ENCODE assay signal across 16 cellular contexts in genomic region chr10:84510121-84510520, GRCh38.
DNase-seq lines count a peak whose midpoint lies in the region; ATAC-seq and TF ChIP-seq lines count a peak whose summit lies in the region.
"Had no signal": no experiment of that assay in that cellular context is flagged by ENCODE, and none has a peak within 500 bp of the region (broad histone marks: within the 10 kb centered on the region; RNA-seq: fewer than 3 reads in every experiment).

No MANE protein-coding gene starts in this region.

- H3K4me3 ChIP-seq in CD8-positive, alpha-beta T cell (ENCODE audit: low read depth, low read length) = no peak overlapping the region
- H3K4me3 ChIP-seq in mesendoderm (ENCODE audit: low read length) = no peak overlapping the region
- H3K4me3 ChIP-seq: BLaER1, gastroesophageal sphincter, K562 had no signal

- H3K9me3 Mint-ChIP-seq in CD8-positive, alpha-beta T cell = no peaks in the 10 kb centered on the region
- H3K9me3 Mint-ChIP-seq: activated naive CD4-positive, alpha-beta T cell treated with anti-CD3 and anti-CD28 coated beads, Interleukin-2, amount 50 U/mL, for 24 hours; naive B cell; stimulated activated naive CD8-positive, alpha-beta T cell treated with anti-CD3 and anti-CD28 coated beads, Interleukin-15, amount 100 ng/mL, for 72 hours had no signal

- H3K4ac ChIP-seq in mesendoderm (ENCODE audit: low read depth, low read length) = no peak overlapping the region

- H3K23ac ChIP-seq in mesendoderm (ENCODE audit: low read length) = no peak overlapping the region

- no peaks in the 10 kb centered on the region for H3K27me3 Mint-ChIP-seq in CD8-positive, alpha-beta T cell (ENCODE audit: low read depth)
- H3K27me3 Mint-ChIP-seq: activated naive CD4-positive, alpha-beta T cell treated with anti-CD3 and anti-CD28 coated beads, Interleukin-2, amount 50 U/mL, for 24 hours; naive B cell; stimulated activated naive CD8-positive, alpha-beta T cell treated with anti-CD3 and anti-CD28 coated beads, Interleukin-15, amount 100 ng/mL, for 72 hours had no signal

- CTCF ChIA-PET in CD8-positive, alpha-beta T cell (lab: Charles Lee) = interaction anchor here (0.7 to 2.0 kb wide), 4 partner anchors 27 to 158 kb away, joined by 3 to 7 read pairs (median 4); no protein-coding TSS in a partner anchor

- H3K4me3 Mint-ChIP-seq in CD8-positive, alpha-beta T cell = no peak overlapping the region
- H3K4me3 Mint-ChIP-seq: activated naive CD4-positive, alpha-beta T cell treated with anti-CD3 and anti-CD28 coated beads, Interleukin-2, amount 50 U/mL, for 24 hours; naive B cell; stimulated activated naive CD8-positive, alpha-beta T cell treated with anti-CD3 and anti-CD28 coated beads, Interleukin-15, amount 100 ng/mL, for 72 hours had no signal

- no peak overlapping the region for H4K8ac ChIP-seq in mesendoderm (ENCODE audit: low read depth, low read length)

- no peak for TF ChIP-seq CTCF in CD8-positive, alpha-beta T cell (IDR thresholded peaks at IDR 0.05)

- no peak overlapping the region for H3K56ac ChIP-seq in mesendoderm (ENCODE audit: low read length)

- H3K4me2 ChIP-seq in mesendoderm (ENCODE audit: low read length) = no peak overlapping the region
- H3K4me2 ChIP-seq: BLaER1 had no signal

- no peaks in the 10 kb centered on the region for H3K9me3 ChIP-seq in CD8-positive, alpha-beta T cell (ENCODE audit: low read length)
- H3K9me3 ChIP-seq: BLaER1, gastroesophageal sphincter had no signal

- H3K9ac ChIP-seq in mesendoderm (ENCODE audit: low read length) = no peak overlapping the region
- H3K9ac ChIP-seq: BLaER1 had no signal

- H3K79me1 ChIP-seq in mesendoderm (ENCODE audit: low read length) = no peaks in the 10 kb centered on the region

- peaks cover 35% of the 10 kb centered on the region for H3K36me3 Mint-ChIP-seq in CD8-positive, alpha-beta T cell

- H3K18ac ChIP-seq in mesendoderm (ENCODE audit: low read length) = no peak overlapping the region

- no peak for DNase-seq in CD8-positive, alpha-beta T cell
- DNase-seq in LHCN-M2 (ENCODE audit: low read depth) (peak; percentile 44), dedifferentiated amniotic fluid mesenchymal stem cell (ENCODE audit: extremely low spot score) (peak; percentile 28), mesendoderm (peak; percentile 59), HuH-7 (ENCODE audit: low spot score) (no peak), caudate nucleus (lab: John Stamatoyannopoulos, UW) (no peak)
- no peak for DNase-seq in activated naive CD4-positive, alpha-beta T cell treated with anti-CD3 and anti-CD28 coated beads, Interleukin-2, amount 50 U/mL, for 16 hours
- DNase-seq: naive B cell; NCI-H1694; stimulated activated naive CD8-positive, alpha-beta T cell treated with anti-CD3 and anti-CD28 coated beads, Interleukin-15, amount 100 ng/mL, for 72 hours had no signal

- intact Hi-C loops in CD8-positive, alpha-beta T cell (cut with DNase I, micrococcal nuclease) = no loop called here

- peaks cover 3% of the 10 kb centered on the region for H3K4me1 Mint-ChIP-seq in CD8-positive, alpha-beta T cell (ENCODE audit: low read depth)
- H3K4me1 Mint-ChIP-seq: activated naive CD4-positive, alpha-beta T cell treated with anti-CD3 and anti-CD28 coated beads, Interleukin-2, amount 50 U/mL, for 24 hours; stimulated activated naive CD8-positive, alpha-beta T cell treated with anti-CD3 and anti-CD28 coated beads, Interleukin-15, amount 100 ng/mL, for 72 hours had no signal

- no peak overlapping the region for H2BK15ac ChIP-seq in mesendoderm (replicated peaks; ENCODE audit: low read depth)

- no peak overlapping the region for H3K27ac ChIP-seq in CD8-positive, alpha-beta T cell (ENCODE audit: low read depth, low read length)
- H3K27ac ChIP-seq in mesendoderm (ENCODE audit: low read depth, low read length) (no peak overlapping the region), caudate nucleus (ENCODE audit: low read depth, low read length) (no peak overlapping the region)
- H3K27ac ChIP-seq: BLaER1, gastroesophageal sphincter had no signal

- H2BK5ac ChIP-seq in mesendoderm (ENCODE audit: low read length) = no peak overlapping the region

- POLR2A ChIA-PET in CD8-positive, alpha-beta T cell (lab: Charles Lee) = interaction anchor here (0.6 kb wide), 1 partner anchor 153 kb away, joined by 4 read pairs; no protein-coding TSS in a partner anchor

- no peaks in the 10 kb centered on the region for H3K4me1 ChIP-seq in CD8-positive, alpha-beta T cell (ENCODE audit: insufficient read depth, low read length)
- no peaks in the 10 kb centered on the region for H3K4me1 ChIP-seq in mesendoderm (ENCODE audit: control insufficient read depth, low read depth, low read length)
- H3K4me1 ChIP-seq: BLaER1, gastroesophageal sphincter had no signal

- no peaks in the 10 kb centered on the region for H3K36me3 ChIP-seq in CD8-positive, alpha-beta T cell (ENCODE audit: insufficient read depth, low read length)
- H3K36me3 ChIP-seq in mesendoderm (ENCODE audit: control insufficient read depth, insufficient read depth, low read length) = no peaks in the 10 kb centered on the region

- H3K27me3 ChIP-seq in CD8-positive, alpha-beta T cell (ENCODE audit: insufficient read depth, low read length) = no peaks in the 10 kb centered on the region
- no peaks in the 10 kb centered on the region for H3K27me3 ChIP-seq in mesendoderm (ENCODE audit: insufficient read depth, low read length, poor library complexity)
- H3K27me3 ChIP-seq: BLaER1, gastroesophageal sphincter had no signal

- no peaks in the 10 kb centered on the region for H3K79me2 ChIP-seq in mesendoderm (ENCODE audit: control insufficient read depth, insufficient read depth, low read length)

- peak overlapping the region; percentile 37 for H3K27ac Mint-ChIP-seq in CD8-positive, alpha-beta T cell
- H3K27ac Mint-ChIP-seq: activated naive CD4-positive, alpha-beta T cell treated with anti-CD3 and anti-CD28 coated beads, Interleukin-2, amount 50 U/mL, for 24 hours; stimulated activated naive CD8-positive, alpha-beta T cell treated with anti-CD3 and anti-CD28 coated beads, Interleukin-15, amount 100 ng/mL, for 72 hours had no signal

- no peak for ATAC-seq in CD8-positive, alpha-beta T cell
- no peak for ATAC-seq in HG02938 (IDR thresholded peaks at IDR 0.05; ENCODE audit: unreplicated experiment)
- ATAC-seq: gastroesophageal sphincter; K562; sciatic nerve; stimulated activated naive CD8-positive, alpha-beta T cell treated with anti-CD3 and anti-CD28 coated beads, Interleukin-15, amount 100 ng/mL, for 72 hours had no signal

- no CpG with 5 or more reads among the region's 3 CpGs for WGBS in mesendoderm (ENCODE audit: extremely low coverage, insufficient coverage, low lambda C conversion rate)

- no peak overlapping the region for H4K5ac ChIP-seq in mesendoderm (ENCODE audit: low read length)

- no peak overlapping the region for H2AK5ac ChIP-seq in mesendoderm (ENCODE audit: low read length)

- H2BK120ac ChIP-seq in mesendoderm (ENCODE audit: low read depth, low read length) = no peak overlapping the region

Comparison
In these comparisons a context has a peak if more than half of its experiments do, and no peak if none do; other contexts are left out.
1. DNase-seq: peak in LHCN-M2 (single experiment), dedifferentiated amniotic fluid mesenchymal stem cell (single experiment) and mesendoderm (single experiment); none in CD8-positive, alpha-beta T cell (0 of 7), HuH-7 (single experiment), activated naive CD4-positive, alpha-beta T cell treated with anti-CD3 and anti-CD28 coated beads, Interleukin-2, amount 50 U/mL, for 16 hours (single experiment) and caudate nucleus (0 of 61).